In genomic region chr12:75783093-75783877, GRCh38 we compare ENCODE assay signal across 1 cellular context.
TF ChIP-seq lines count a peak whose summit lies in the region.

No MANE protein-coding gene starts in this region.

TF ChIP-seq in H1, 55 proteins besides CTCF, POLR2A, EP300 and RAD21:
- TF ChIP-seq JUND (IDR thresholded peaks at IDR 0.05; ENCODE audit: low read length) (no peak), HDAC2 (IDR thresholded peaks at IDR 0.05; ENCODE audit: borderline replicate concordance in 1 of 2, low read depth in 2 of 2, low read length in 2 of 2) (no peak), TCF12 (IDR thresholded peaks at IDR 0.05; ENCODE audit: low read depth, low read length) (no peak), SIRT6 (IDR thresholded peaks at IDR 0.05; ENCODE audit: low read length) (no peak), BCL11A (IDR thresholded peaks at IDR 0.05; ENCODE audit: low read depth in 2 of 2, low read length in 2 of 2) (no peak)
